ENCODE assay signal across 2 cellular contexts in the genomic region with DNA sequence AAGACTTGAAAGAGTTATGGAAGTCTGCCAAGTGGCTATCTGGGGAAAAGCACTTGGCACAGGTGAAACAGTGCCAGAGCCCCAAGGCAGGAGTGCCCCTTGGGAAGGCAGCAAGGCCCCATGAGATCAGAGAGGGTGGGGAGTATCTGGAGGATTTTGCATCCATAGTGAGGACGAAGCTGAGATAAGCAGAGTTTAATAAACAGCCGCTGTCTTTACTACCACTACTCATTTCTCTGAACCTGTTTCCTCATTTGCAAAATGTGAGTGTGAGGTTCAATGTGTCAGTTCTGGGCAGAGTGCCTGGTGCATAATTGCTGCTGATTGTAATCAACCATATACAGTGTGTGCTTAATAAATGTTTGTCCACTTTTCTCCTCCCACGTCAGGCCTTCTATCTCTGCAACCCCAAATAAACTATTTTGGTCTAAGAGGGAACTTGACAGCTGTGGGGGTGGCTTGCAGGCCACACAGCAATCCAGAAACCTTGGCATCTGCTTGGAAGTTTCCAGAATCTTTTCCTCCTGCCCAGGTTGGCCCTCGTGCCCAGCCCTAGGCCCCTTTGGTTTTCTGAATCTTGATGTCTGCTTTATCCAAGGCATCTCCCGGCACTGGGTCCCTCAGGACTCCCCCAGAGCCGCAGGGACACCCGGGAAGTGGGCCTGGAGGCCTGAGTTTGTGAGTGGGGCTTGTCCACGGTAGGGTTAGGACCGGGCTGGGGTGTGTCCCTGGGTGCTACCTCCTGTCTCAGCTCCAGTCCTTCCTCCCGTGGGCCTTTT.
TF ChIP-seq lines count a peak whose summit lies in the region.

No MANE protein-coding gene starts in this region.

TF ChIP-seq in WTC11, 78 proteins besides CTCF, POLR2A, EP300 and RAD21:
- no peak for TF ChIP-seq GTF2I (CRISPR knock-in tag; conservative IDR thresholded peaks at IDR 0.05)
- TF ChIP-seq, protein P1, sequence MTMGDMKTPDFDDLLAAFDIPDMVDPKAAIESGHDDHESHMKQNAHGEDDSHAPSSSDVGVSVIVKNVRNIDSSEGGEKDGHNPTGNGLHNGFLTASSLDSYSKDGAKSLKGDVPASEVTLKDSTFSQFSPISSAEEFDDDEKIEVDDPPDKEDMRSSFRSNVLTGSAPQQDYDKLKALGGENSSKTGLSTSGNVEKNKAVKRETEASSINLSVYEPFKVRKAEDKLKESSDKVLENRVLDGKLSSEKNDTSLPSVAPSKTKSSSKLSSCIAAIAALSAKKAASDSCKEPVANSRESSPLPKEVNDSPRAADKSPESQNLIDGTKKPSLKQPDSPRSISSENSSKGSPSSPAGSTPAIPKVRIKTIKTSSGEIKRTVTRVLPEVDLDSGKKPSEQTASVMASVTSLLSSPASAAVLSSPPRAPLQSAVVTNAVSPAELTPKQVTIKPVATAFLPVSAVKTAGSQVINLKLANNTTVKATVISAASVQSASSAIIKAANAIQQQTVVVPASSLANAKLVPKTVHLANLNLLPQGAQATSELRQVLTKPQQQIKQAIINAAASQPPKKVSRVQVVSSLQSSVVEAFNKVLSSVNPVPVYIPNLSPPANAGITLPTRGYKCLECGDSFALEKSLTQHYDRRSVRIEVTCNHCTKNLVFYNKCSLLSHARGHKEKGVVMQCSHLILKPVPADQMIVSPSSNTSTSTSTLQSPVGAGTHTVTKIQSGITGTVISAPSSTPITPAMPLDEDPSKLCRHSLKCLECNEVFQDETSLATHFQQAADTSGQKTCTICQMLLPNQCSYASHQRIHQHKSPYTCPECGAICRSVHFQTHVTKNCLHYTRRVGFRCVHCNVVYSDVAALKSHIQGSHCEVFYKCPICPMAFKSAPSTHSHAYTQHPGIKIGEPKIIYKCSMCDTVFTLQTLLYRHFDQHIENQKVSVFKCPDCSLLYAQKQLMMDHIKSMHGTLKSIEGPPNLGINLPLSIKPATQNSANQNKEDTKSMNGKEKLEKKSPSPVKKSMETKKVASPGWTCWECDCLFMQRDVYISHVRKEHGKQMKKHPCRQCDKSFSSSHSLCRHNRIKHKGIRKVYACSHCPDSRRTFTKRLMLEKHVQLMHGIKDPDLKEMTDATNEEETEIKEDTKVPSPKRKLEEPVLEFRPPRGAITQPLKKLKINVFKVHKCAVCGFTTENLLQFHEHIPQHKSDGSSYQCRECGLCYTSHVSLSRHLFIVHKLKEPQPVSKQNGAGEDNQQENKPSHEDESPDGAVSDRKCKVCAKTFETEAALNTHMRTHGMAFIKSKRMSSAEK (CRISPR knock-in tag; IDR thresholded peaks at IDR 0.05; ENCODE audit: borderline replicate concordance): no peak
- no peak for TF ChIP-seq RELA (CRISPR knock-in tag; IDR thresholded peaks at IDR 0.05; ENCODE audit: borderline replicate concordance)
TF ChIP-seq in WTC11: peak in this region for 0.

TF ChIP-seq in HepG2, 621 proteins besides CTCF, POLR2A, EP300 and RAD21:
- no peak for TF ChIP-seq CHD4 (IDR thresholded peaks at IDR 0.05; ENCODE audit: borderline replicate concordance, low read length)
- TF ChIP-seq BCL6 (CRISPR knock-in tag; IDR thresholded peaks at IDR 0.05): no peak
- TF ChIP-seq ZSCAN31 (CRISPR knock-in tag; IDR thresholded peaks at IDR 0.05; ENCODE audit: low read depth): no peak
- no peak for TF ChIP-seq HOXA9 (CRISPR knock-in tag; IDR thresholded peaks at IDR 0.05; ENCODE audit: borderline replicate concordance)
- TF ChIP-seq, protein P2, sequence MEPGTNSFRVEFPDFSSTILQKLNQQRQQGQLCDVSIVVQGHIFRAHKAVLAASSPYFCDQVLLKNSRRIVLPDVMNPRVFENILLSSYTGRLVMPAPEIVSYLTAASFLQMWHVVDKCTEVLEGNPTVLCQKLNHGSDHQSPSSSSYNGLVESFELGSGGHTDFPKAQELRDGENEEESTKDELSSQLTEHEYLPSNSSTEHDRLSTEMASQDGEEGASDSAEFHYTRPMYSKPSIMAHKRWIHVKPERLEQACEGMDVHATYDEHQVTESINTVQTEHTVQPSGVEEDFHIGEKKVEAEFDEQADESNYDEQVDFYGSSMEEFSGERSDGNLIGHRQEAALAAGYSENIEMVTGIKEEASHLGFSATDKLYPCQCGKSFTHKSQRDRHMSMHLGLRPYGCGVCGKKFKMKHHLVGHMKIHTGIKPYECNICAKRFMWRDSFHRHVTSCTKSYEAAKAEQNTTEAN (CRISPR knock-in tag; conservative IDR thresholded peaks at IDR 0.05): no peak
- TF ChIP-seq NR3C1 (CRISPR knock-in tag; IDR thresholded peaks at IDR 0.05): no peak
- TF ChIP-seq MTA1 (CRISPR knock-in tag; IDR thresholded peaks at IDR 0.05; ENCODE audit: borderline replicate concordance): no peak
- TF ChIP-seq, protein P3, sequence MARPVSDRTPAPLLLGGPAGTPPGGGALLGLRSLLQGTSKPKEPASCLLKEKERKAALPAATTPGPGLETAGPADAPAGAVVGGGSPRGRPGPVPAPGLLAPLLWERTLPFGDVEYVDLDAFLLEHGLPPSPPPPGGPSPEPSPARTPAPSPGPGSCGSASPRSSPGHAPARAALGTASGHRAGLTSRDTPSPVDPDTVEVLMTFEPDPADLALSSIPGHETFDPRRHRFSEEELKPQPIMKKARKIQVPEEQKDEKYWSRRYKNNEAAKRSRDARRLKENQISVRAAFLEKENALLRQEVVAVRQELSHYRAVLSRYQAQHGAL (CRISPR knock-in tag; IDR thresholded peaks at IDR 0.05; ENCODE audit: not compliant biosample characterization): no peak
- TF ChIP-seq, protein P4, sequence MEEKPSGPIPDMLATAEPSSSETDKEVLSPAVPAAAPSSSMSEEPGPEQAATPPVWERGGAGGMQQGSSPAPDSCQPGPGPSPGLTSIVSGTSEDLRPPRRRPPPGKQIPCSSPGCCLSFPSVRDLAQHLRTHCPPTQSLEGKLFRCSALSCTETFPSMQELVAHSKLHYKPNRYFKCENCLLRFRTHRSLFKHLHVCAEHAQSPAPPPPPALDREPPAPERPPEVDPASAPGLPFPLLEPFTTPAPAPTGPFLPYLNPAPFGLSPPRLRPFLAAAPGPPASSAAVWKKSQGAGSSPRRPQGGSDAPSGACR (CRISPR knock-in tag; IDR thresholded peaks at IDR 0.05): no peak
- TF ChIP-seq, protein P5, sequence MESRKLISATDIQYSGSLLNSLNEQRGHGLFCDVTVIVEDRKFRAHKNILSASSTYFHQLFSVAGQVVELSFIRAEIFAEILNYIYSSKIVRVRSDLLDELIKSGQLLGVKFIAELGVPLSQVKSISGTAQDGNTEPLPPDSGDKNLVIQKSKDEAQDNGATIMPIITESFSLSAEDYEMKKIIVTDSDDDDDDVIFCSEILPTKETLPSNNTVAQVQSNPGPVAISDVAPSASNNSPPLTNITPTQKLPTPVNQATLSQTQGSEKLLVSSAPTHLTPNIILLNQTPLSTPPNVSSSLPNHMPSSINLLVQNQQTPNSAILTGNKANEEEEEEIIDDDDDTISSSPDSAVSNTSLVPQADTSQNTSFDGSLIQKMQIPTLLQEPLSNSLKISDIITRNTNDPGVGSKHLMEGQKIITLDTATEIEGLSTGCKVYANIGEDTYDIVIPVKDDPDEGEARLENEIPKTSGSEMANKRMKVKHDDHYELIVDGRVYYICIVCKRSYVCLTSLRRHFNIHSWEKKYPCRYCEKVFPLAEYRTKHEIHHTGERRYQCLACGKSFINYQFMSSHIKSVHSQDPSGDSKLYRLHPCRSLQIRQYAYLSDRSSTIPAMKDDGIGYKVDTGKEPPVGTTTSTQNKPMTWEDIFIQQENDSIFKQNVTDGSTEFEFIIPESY (CRISPR knock-in tag; IDR thresholded peaks at IDR 0.05): no peak
- no peak for TF ChIP-seq ARNT (IDR thresholded peaks at IDR 0.05)
- no peak for TF ChIP-seq SMYD3 (CRISPR knock-in tag; IDR thresholded peaks at IDR 0.05)
- no peak for TF ChIP-seq ARHGAP35 (CRISPR knock-in tag; IDR thresholded peaks at IDR 0.05; ENCODE audit: borderline replicate concordance)
- no peak for TF ChIP-seq MYC (CRISPR knock-in tag; IDR thresholded peaks at IDR 0.05; ENCODE audit: borderline replicate concordance)
- TF ChIP-seq ELF4 (CRISPR knock-in tag; IDR thresholded peaks at IDR 0.05; ENCODE audit: borderline replicate concordance): no peak
- TF ChIP-seq ZNF562 (CRISPR knock-in tag; IDR thresholded peaks at IDR 0.05; ENCODE audit: borderline replicate concordance): no peak
- TF ChIP-seq ZBTB8A (CRISPR knock-in tag; IDR thresholded peaks at IDR 0.05; ENCODE audit: borderline replicate concordance, low read depth): no peak
- no peak for TF ChIP-seq ZNF432 (CRISPR knock-in tag; IDR thresholded peaks at IDR 0.05; ENCODE audit: borderline replicate concordance)
